ENCODE assay signal across 1 cellular context in the genomic region with DNA sequence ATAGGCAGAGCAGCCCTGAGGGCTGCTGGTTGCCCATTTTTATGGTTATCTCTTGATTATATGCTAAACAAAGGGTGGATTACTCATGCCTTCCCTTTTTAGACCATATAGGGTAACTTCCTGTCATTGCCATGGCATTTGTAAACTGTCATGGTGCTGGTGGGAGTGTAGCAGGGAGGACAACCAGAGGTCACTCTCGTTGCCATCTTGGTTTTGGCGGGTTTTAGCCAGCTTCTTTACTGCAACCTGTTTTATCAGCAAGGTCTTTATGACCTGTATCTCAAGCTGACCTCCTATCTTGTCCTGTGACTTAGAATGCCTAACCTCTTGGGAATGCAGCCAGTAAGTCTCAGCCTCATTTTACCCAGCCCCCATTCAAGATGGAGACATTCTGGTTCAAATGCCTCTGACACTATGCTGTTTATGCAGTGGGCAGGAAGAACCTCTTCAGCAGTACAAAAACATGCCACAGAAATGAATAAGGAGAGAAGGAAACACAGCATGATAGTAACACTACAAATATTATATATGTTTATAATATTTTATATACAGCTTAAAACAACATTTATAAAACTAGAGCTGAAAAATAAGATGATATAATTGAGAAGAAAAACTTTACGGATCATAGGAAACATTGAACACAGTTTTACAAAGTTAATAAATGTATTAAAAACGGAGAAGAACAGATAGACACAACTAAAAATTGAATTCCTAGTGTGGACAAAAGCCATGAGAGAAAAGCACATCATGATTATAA.
TF ChIP-seq lines count a peak whose summit lies in the region.

No MANE protein-coding gene starts in this region.

TF ChIP-seq in K562, 482 proteins besides CTCF, POLR2A, EP300 and RAD21 (continued from another document and continues in another):
- TF ChIP-seq MYC (IDR thresholded peaks at IDR 0.05; ENCODE audit: low read depth, low read length) (no peak), MYC (CRISPR knock-in tag; IDR thresholded peaks at IDR 0.05; ENCODE audit: borderline replicate concordance, low read depth) (peak; percentile 88; the same call in 1 of the 2 replicates), POLR3A (IDR thresholded peaks at IDR 0.05; ENCODE audit: borderline replicate concordance, extremely low read depth, insufficient read depth, insufficient read length) (no peak), SOX6 (IDR thresholded peaks at IDR 0.05) (peak; percentile 50; the same call in 1 of the 2 replicates), RBBP5 (IDR thresholded peaks at IDR 0.05; ENCODE audit: borderline replicate concordance, insufficient read depth, low read length, poor library complexity, severe bottlenecking) (no peak), ZNF780A (CRISPR knock-in tag; IDR thresholded peaks at IDR 0.05) (no peak), DPF2 (IDR thresholded peaks at IDR 0.05) (peak; percentile 27; the same call in 1 of the 2 replicates), SLC30A9 (CRISPR knock-in tag; IDR thresholded peaks at IDR 0.05) (no peak), ZNF444 (CRISPR knock-in tag; IDR thresholded peaks at IDR 0.05) (peak; percentile 91), HIVEP1 (CRISPR knock-in tag; IDR thresholded peaks at IDR 0.05) (peak; percentile 95), HMGN3 (IDR thresholded peaks at IDR 0.05; ENCODE audit: borderline replicate concordance, extremely low read depth, insufficient read length, low read depth, low read length) (no peak), NR4A1 (CRISPR knock-in tag; IDR thresholded peaks at IDR 0.05) (peak; percentile 98), NR4A1 (tag; IDR thresholded peaks at IDR 0.05) (peak; percentile 99), KDM2B (CRISPR knock-in tag; IDR thresholded peaks at IDR 0.05) (no peak), ZNF696 (CRISPR knock-in tag; conservative IDR thresholded peaks at IDR 0.05) (0 out of 2 replicates have a peak, but pooled peaks have one; percentile 61), ZNF583 (CRISPR knock-in tag; IDR thresholded peaks at IDR 0.05) (peak; percentile 96), HOXB6 (CRISPR knock-in tag; IDR thresholded peaks at IDR 0.05; ENCODE audit: borderline replicate concordance) (peak; percentile 80), GABPB2 (CRISPR knock-in tag; conservative IDR thresholded peaks at IDR 0.05) (no peak; the same call in 1 of the 2 replicates), GTF2A2 (tag; IDR thresholded peaks at IDR 0.05) (peak; percentile 93), RFX7 (CRISPR knock-in tag; IDR thresholded peaks at IDR 0.05) (peak; percentile 92)
- TF ChIP-seq, protein P1, sequence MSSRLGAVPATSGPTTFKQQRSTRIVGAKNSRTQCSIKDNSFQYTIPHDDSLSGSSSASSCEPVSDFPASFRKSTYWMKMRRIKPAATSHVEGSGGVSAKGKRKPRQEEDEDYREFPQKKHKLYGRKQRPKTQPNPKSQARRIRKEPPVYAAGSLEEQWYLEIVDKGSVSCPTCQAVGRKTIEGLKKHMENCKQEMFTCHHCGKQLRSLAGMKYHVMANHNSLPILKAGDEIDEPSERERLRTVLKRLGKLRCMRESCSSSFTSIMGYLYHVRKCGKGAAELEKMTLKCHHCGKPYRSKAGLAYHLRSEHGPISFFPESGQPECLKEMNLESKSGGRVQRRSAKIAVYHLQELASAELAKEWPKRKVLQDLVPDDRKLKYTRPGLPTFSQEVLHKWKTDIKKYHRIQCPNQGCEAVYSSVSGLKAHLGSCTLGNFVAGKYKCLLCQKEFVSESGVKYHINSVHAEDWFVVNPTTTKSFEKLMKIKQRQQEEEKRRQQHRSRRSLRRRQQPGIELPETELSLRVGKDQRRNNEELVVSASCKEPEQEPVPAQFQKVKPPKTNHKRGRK (tag; IDR thresholded peaks at IDR 0.05): peak; percentile 54; the same call in 1 of the 2 replicates
- TF ChIP-seq, protein P2, sequence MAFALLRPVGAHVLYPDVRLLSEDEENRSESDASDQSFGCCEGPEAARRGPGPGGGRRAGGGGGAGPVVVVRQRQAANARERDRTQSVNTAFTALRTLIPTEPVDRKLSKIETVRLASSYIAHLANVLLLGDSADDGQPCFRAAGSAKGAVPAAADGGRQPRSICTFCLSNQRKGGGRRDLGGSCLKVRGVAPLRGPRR (CRISPR knock-in tag; IDR thresholded peaks at IDR 0.05): no peak
- TF ChIP-seq, protein P3, sequence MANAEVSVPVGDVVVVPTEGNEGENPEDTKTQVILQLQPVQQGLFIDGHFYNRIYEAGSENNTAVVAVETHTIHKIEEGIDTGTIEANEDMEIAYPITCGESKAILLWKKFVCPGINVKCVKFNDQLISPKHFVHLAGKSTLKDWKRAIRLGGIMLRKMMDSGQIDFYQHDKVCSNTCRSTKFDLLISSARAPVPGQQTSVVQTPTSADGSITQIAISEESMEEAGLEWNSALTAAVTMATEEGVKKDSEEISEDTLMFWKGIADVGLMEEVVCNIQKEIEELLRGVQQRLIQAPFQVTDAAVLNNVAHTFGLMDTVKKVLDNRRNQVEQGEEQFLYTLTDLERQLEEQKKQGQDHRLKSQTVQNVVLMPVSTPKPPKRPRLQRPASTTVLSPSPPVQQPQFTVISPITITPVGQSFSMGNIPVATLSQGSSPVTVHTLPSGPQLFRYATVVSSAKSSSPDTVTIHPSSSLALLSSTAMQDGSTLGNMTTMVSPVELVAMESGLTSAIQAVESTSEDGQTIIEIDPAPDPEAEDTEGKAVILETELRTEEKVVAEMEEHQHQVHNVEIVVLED (CRISPR knock-in tag; IDR thresholded peaks at IDR 0.05): peak; percentile 81
- TF ChIP-seq, protein P4, sequence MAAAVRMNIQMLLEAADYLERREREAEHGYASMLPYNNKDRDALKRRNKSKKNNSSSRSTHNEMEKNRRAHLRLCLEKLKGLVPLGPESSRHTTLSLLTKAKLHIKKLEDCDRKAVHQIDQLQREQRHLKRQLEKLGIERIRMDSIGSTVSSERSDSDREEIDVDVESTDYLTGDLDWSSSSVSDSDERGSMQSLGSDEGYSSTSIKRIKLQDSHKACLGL (CRISPR knock-in tag; IDR thresholded peaks at IDR 0.05; ENCODE audit: borderline replicate concordance, poor library complexity, severe bottlenecking): no peak
- TF ChIP-seq, protein P5, sequence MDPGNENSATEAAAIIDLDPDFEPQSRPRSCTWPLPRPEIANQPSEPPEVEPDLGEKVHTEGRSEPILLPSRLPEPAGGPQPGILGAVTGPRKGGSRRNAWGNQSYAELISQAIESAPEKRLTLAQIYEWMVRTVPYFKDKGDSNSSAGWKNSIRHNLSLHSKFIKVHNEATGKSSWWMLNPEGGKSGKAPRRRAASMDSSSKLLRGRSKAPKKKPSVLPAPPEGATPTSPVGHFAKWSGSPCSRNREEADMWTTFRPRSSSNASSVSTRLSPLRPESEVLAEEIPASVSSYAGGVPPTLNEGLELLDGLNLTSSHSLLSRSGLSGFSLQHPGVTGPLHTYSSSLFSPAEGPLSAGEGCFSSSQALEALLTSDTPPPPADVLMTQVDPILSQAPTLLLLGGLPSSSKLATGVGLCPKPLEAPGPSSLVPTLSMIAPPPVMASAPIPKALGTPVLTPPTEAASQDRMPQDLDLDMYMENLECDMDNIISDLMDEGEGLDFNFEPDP (CRISPR knock-in tag; IDR thresholded peaks at IDR 0.05): peak; percentile 96
- TF ChIP-seq, protein P6, sequence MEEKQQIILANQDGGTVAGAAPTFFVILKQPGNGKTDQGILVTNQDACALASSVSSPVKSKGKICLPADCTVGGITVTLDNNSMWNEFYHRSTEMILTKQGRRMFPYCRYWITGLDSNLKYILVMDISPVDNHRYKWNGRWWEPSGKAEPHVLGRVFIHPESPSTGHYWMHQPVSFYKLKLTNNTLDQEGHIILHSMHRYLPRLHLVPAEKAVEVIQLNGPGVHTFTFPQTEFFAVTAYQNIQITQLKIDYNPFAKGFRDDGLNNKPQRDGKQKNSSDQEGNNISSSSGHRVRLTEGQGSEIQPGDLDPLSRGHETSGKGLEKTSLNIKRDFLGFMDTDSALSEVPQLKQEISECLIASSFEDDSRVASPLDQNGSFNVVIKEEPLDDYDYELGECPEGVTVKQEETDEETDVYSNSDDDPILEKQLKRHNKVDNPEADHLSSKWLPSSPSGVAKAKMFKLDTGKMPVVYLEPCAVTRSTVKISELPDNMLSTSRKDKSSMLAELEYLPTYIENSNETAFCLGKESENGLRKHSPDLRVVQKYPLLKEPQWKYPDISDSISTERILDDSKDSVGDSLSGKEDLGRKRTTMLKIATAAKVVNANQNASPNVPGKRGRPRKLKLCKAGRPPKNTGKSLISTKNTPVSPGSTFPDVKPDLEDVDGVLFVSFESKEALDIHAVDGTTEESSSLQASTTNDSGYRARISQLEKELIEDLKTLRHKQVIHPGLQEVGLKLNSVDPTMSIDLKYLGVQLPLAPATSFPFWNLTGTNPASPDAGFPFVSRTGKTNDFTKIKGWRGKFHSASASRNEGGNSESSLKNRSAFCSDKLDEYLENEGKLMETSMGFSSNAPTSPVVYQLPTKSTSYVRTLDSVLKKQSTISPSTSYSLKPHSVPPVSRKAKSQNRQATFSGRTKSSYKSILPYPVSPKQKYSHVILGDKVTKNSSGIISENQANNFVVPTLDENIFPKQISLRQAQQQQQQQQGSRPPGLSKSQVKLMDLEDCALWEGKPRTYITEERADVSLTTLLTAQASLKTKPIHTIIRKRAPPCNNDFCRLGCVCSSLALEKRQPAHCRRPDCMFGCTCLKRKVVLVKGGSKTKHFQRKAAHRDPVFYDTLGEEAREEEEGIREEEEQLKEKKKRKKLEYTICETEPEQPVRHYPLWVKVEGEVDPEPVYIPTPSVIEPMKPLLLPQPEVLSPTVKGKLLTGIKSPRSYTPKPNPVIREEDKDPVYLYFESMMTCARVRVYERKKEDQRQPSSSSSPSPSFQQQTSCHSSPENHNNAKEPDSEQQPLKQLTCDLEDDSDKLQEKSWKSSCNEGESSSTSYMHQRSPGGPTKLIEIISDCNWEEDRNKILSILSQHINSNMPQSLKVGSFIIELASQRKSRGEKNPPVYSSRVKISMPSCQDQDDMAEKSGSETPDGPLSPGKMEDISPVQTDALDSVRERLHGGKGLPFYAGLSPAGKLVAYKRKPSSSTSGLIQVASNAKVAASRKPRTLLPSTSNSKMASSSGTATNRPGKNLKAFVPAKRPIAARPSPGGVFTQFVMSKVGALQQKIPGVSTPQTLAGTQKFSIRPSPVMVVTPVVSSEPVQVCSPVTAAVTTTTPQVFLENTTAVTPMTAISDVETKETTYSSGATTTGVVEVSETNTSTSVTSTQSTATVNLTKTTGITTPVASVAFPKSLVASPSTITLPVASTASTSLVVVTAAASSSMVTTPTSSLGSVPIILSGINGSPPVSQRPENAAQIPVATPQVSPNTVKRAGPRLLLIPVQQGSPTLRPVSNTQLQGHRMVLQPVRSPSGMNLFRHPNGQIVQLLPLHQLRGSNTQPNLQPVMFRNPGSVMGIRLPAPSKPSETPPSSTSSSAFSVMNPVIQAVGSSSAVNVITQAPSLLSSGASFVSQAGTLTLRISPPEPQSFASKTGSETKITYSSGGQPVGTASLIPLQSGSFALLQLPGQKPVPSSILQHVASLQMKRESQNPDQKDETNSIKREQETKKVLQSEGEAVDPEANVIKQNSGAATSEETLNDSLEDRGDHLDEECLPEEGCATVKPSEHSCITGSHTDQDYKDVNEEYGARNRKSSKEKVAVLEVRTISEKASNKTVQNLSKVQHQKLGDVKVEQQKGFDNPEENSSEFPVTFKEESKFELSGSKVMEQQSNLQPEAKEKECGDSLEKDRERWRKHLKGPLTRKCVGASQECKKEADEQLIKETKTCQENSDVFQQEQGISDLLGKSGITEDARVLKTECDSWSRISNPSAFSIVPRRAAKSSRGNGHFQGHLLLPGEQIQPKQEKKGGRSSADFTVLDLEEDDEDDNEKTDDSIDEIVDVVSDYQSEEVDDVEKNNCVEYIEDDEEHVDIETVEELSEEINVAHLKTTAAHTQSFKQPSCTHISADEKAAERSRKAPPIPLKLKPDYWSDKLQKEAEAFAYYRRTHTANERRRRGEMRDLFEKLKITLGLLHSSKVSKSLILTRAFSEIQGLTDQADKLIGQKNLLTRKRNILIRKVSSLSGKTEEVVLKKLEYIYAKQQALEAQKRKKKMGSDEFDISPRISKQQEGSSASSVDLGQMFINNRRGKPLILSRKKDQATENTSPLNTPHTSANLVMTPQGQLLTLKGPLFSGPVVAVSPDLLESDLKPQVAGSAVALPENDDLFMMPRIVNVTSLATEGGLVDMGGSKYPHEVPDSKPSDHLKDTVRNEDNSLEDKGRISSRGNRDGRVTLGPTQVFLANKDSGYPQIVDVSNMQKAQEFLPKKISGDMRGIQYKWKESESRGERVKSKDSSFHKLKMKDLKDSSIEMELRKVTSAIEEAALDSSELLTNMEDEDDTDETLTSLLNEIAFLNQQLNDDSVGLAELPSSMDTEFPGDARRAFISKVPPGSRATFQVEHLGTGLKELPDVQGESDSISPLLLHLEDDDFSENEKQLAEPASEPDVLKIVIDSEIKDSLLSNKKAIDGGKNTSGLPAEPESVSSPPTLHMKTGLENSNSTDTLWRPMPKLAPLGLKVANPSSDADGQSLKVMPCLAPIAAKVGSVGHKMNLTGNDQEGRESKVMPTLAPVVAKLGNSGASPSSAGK (IDR thresholded peaks at IDR 0.05): no peak
- TF ChIP-seq, protein P7, sequence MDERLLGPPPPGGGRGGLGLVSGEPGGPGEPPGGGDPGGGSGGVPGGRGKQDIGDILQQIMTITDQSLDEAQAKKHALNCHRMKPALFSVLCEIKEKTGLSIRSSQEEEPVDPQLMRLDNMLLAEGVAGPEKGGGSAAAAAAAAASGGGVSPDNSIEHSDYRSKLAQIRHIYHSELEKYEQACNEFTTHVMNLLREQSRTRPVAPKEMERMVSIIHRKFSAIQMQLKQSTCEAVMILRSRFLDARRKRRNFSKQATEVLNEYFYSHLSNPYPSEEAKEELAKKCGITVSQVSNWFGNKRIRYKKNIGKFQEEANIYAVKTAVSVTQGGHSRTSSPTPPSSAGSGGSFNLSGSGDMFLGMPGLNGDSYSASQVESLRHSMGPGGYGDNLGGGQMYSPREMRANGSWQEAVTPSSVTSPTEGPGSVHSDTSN (CRISPR knock-in tag; IDR thresholded peaks at IDR 0.05; ENCODE audit: low read depth): no peak
- TF ChIP-seq, protein P7 (tag; conservative IDR thresholded peaks at IDR 0.05; ENCODE audit: low read depth): peak; percentile 38; the same call in 1 of the 2 replicates
